Comparison of ENCODE assay signal across 10 cellular contexts in the genomic region with DNA sequence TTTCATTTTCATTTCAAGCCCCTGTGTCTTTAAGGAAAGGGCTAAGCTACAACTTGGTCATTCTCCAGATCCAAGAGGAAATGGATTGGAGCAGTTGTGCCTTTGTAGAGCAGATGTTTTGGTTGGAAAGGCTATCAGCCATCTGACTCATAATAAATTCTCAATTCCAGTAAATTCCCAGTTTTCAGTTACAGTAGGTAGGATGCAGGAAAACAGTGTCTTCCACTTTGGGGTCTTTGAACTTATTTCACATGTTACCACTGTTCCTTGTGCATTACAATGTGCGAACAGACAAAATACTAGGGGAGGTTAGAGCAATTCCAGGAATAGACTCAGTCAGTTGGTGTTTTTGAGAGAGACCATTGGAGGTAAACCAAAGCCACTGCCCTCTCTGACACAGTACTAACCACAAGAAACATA.
DNase-seq lines count a peak whose midpoint lies in the region; ATAC-seq and TF ChIP-seq lines count a peak whose summit lies in the region.
"Had no signal": no experiment of that assay in that cellular context is flagged by ENCODE, and none has a peak within 500 bp of the region (broad histone marks: within the 10 kb centered on the region; RNA-seq: fewer than 3 reads in every experiment).

No MANE protein-coding gene starts in this region.

- H3K79me2 ChIP-seq in GM23248 (ENCODE audit: insufficient read depth) (no peaks in the 10 kb centered on the region), smooth muscle cell (ENCODE audit: low read depth) (no peaks in the 10 kb centered on the region)

- intact Hi-C loops in left cardiac atrium (cut with DNase I), result no loop called here

- H3K4me1 ChIP-seq in GM23248 (ENCODE audit: insufficient read depth) (peaks cover 31% of the 10 kb centered on the region), adipocyte (ENCODE audit: control insufficient read depth, insufficient read depth, low read length) (peaks cover 46% of the 10 kb centered on the region), smooth muscle cell (ENCODE audit: low read depth) (peaks cover 7% of the 10 kb centered on the region)

- ATAC-seq in left cardiac atrium (peak; percentile 85 to 90), HG03097 (IDR thresholded peaks at IDR 0.05; ENCODE audit: low FRiP score, unreplicated experiment) (no peak)

- TF ChIP-seq CTCF in smooth muscle cell (IDR thresholded peaks at IDR 0.05; ENCODE audit: borderline replicate concordance, insufficient read depth, poor library complexity, severe bottlenecking), result no peak

- H3K9me3 ChIP-seq in GM23248 (ENCODE audit: low read depth) (no peaks in the 10 kb centered on the region), adipocyte (ENCODE audit: control insufficient read depth, low read length) (no peaks in the 10 kb centered on the region), smooth muscle cell (replicated peaks; ENCODE audit: low read depth) (no peaks in the 10 kb centered on the region)

- H4K20me1 ChIP-seq in GM23248 (ENCODE audit: insufficient read depth) (no peaks in the 10 kb centered on the region), smooth muscle cell (ENCODE audit: low read depth) (no peaks in the 10 kb centered on the region)

- in situ Hi-C loops in GM23248 (cut with MboI), result no loop called here

- peak overlapping the region; percentile 76 for H3K4me2 ChIP-seq in GM23248 (ENCODE audit: unreplicated experiment)
- H3K4me2 ChIP-seq in smooth muscle cell, result peak overlapping the region; percentile 40

- H3K9ac ChIP-seq in GM23248 (peak overlapping the region; percentile 38), adipocyte (ENCODE audit: low read length) (peak overlapping the region; percentile 75), smooth muscle cell (ENCODE audit: low read depth) (no peak overlapping the region)

- H3K4me3 ChIP-seq in GM23248 (peak overlapping the region; percentile 59), adipocyte (ENCODE audit: low read length) (peak overlapping the region; percentile 72), smooth muscle cell (no peak overlapping the region)

- H3F3A ChIP-seq in GM23248 (ENCODE audit: insufficient read depth) (peaks cover 23% of the 10 kb centered on the region), smooth muscle cell (ENCODE audit: low read depth) (no peaks in the 10 kb centered on the region)

- H2AFZ ChIP-seq in GM23248 (peak overlapping the region; percentile 47), smooth muscle cell (ENCODE audit: low read depth) (no peak overlapping the region)

- peaks cover 7% of the 10 kb centered on the region for H3K9me2 ChIP-seq in GM23248 (ENCODE audit: insufficient read depth)

- 0 to 4% methylated on average over 1 of the region's 1 CpG for WGBS in GM23248 (ENCODE audit: low coverage in 1 of 2, low lambda C conversion rate in 2 of 2, missing lambda C conversion rate in 2 of 2), 2 experiments
- 76% methylated on average over 1 of the region's 1 CpG for WGBS in smooth muscle cell (ENCODE audit: low lambda C conversion rate)

- H3K36me3 ChIP-seq in GM23248 (ENCODE audit: low read depth) (no peaks in the 10 kb centered on the region), adipocyte (ENCODE audit: control insufficient read depth, insufficient read depth, low read length, severe bottlenecking) (no peaks in the 10 kb centered on the region), smooth muscle cell (ENCODE audit: low read depth) (no peaks in the 10 kb centered on the region)

- H3K27me3 ChIP-seq in GM23248 (replicated peaks; ENCODE audit: insufficient read depth) (no peaks in the 10 kb centered on the region), adipocyte (replicated peaks; ENCODE audit: control insufficient read depth, insufficient read depth, low read length) (no peaks in the 10 kb centered on the region), smooth muscle cell (ENCODE audit: low read depth) (no peaks in the 10 kb centered on the region)

- H3K27ac ChIP-seq in GM23248 (peak overlapping the region; percentile 55), smooth muscle cell (ENCODE audit: low read depth) (peak overlapping the region; percentile 66)

- peak; percentile 80 for DNase-seq in GM23248
- DNase-seq in adipocyte (ENCODE audit: low read depth), result peak; percentile 48
- no peak for DNase-seq in left cardiac atrium
- DNase-seq in smooth muscle cell (lab: John Stamatoyannopoulos, UW; ENCODE audit: unreplicated experiment), result no peak
- no peak for DNase-seq in midbrain (lab: John Stamatoyannopoulos, UW)
- DNase-seq in NCI-H146 (lab: John Stamatoyannopoulos, UW), result no peak
- no peak for DNase-seq in GOT3 (lab: John Stamatoyannopoulos, UW)
- DNase-seq: activated T-cell treated with anti-CD3 and anti-CD28 coated beads, Interleukin-2, amount 50 U/mL, for 1 hour; NCI-H1436 had no signal

Comparison
In these comparisons a context has a peak if more than half of its experiments do, and no peak if none do; other contexts are left out.
1. DNase-seq: peak in GM23248 (single experiment) and adipocyte (single experiment); none in left cardiac atrium (single experiment), smooth muscle cell (single experiment), midbrain (single experiment), NCI-H146 (single experiment) and GOT3 (single experiment).